15 cellular contexts compared by ENCODE assay signal in the genomic region with DNA sequence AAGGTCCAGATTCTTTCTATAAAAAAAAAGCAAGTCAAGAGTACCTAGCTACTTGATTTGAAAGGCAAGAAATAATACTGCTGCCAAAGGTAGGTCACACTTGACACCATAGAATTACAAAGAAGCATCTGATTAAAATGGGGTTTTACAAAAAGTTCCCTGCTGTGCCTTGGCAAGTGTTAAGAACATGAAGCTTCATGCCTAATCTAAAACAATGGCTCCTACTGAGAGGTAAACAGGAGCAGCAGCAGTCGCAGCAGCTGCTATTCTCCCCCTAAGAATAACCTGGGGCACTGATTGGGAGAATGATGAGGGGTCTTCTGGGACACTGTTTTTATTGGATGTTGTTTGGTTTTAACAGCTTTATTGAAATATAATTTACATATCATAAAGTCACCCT. TPM values are rescaled to one million over a fixed set of nuclear protein-coding genes. Genes with fewer than 3 reads are reported as not detected.
DNase-seq lines count a peak whose midpoint lies in the region; ATAC-seq and TF ChIP-seq lines count a peak whose summit lies in the region.
"Had no signal": no experiment of that assay in that cellular context is flagged by ENCODE, and none has a peak within 500 bp of the region (broad histone marks: within the 10 kb centered on the region; RNA-seq: fewer than 3 reads in every experiment).

No MANE protein-coding gene starts in this region.

- ATAC-seq in GM21447 (IDR thresholded peaks at IDR 0.05; ENCODE audit: unreplicated experiment) = no peak
- ATAC-seq: left lung had no signal

- H3K79me1 ChIP-seq in neuronal stem cell (ENCODE audit: low read depth, low read length) = no peaks in the 10 kb centered on the region

- no peak for TF ChIP-seq POLR2A in erythroblast (IDR thresholded peaks at IDR 0.05; ENCODE audit: low read length)

- H2AFZ ChIP-seq in neuronal stem cell (ENCODE audit: low read length) = no peak overlapping the region
- H2AFZ ChIP-seq: PC-9 had no signal

- DNase-seq in DMS 273 (lab: John Stamatoyannopoulos, UW; ENCODE audit: unreplicated experiment) = peak; percentile 55
- DNase-seq in NCI-H1092 (lab: John Stamatoyannopoulos, UW) = peak; percentile 40
- peak; percentile 87 for DNase-seq in NT2/D1 (ENCODE audit: low read depth, low spot score)
- DNase-seq in erythroblast (lab: John Stamatoyannopoulos, UW) = no peak
- no peak for DNase-seq in NCI-H524 treated with DMSO at 0.1 percent for 48 hours (lab: John Stamatoyannopoulos, UW)
- no peak for DNase-seq in neuronal stem cell (ENCODE audit: low spot score)
- DNase-seq: activated CD4-positive, alpha-beta T cell treated with anti-CD3 and anti-CD28 coated beads, Interleukin-2, amount 10 ng/mL, durations not matched to agents 24 days and 14 days; left lung; NCI-H226; PC-9; SK-N-SH; stimulated activated CD4-positive, alpha-beta T cell treated with anti-CD3 and anti-CD28 coated beads, Interleukin-2, amount 100 ng/mL, for 48 hours had no signal

- H3K4me1 ChIP-seq in NT2/D1 (ENCODE audit: insufficient read depth, insufficient read length) (peaks cover 2% of the 10 kb centered on the region), iPS-15b (ENCODE audit: control insufficient read depth, insufficient read depth, low read length) (peaks cover 60% of the 10 kb centered on the region), neuronal stem cell (ENCODE audit: control insufficient read depth in 2 of 2, insufficient read depth in 1 of 2, low read depth in 1 of 2, low read length in 2 of 2) (peaks cover 3 to 10% of the 10 kb centered on the region in 2 donors)
- H3K4me1 ChIP-seq: breast epithelium had no signal

- no peak overlapping the region for H4K91ac ChIP-seq in neuronal stem cell (ENCODE audit: low read depth, low read length, poor library complexity)

- H3K14ac ChIP-seq in neuronal stem cell (ENCODE audit: low read length) = no peak overlapping the region

- no peak overlapping the region for H2AK5ac ChIP-seq in neuronal stem cell (ENCODE audit: low read depth, low read length)

- no peak overlapping the region for H3K4ac ChIP-seq in neuronal stem cell (ENCODE audit: low read length)

- H3K9me3 ChIP-seq in NT2/D1 (ENCODE audit: insufficient read depth, low read length) (no peaks in the 10 kb centered on the region), iPS-15b (ENCODE audit: control insufficient read depth, insufficient read depth, low read length) (no peaks in the 10 kb centered on the region), neuronal stem cell (replicated peaks in 1 of 2; ENCODE audit: control insufficient read depth in 2 of 2, insufficient read depth in 1 of 2, low read depth in 1 of 2, low read length in 2 of 2) (peaks cover 0 to 8% of the 10 kb centered on the region in 2 donors)
- H3K9me3 ChIP-seq: breast epithelium, left lung, SK-N-SH had no signal

- no peak overlapping the region for H2BK12ac ChIP-seq in neuronal stem cell (ENCODE audit: low read length)

- no peak overlapping the region for H4K8ac ChIP-seq in neuronal stem cell (ENCODE audit: low read depth, low read length)

- H3K4me3 ChIP-seq in NT2/D1 (ENCODE audit: insufficient read length, low read depth) (no peak overlapping the region), iPS-15b (ENCODE audit: low read depth, low read length) (peak overlapping the region; percentile 6), neuronal stem cell (ENCODE audit: low read length in 2 of 2) (no peak overlapping the region)
- H3K4me3 ChIP-seq: breast epithelium, left lung, PC-9 had no signal

- no peaks in the 10 kb centered on the region for H3K27me3 ChIP-seq in NT2/D1 (ENCODE audit: insufficient read depth, insufficient read length)
- no peaks in the 10 kb centered on the region for H3K27me3 ChIP-seq in iPS-15b (ENCODE audit: control insufficient read depth, insufficient read depth, low read length)
- no peaks in the 10 kb centered on the region for H3K27me3 ChIP-seq in neuronal stem cell (ENCODE audit: control insufficient read depth in 3 of 3, insufficient read depth in 3 of 3, low read depth in 1 of 3, low read length in 3 of 3)
- H3K27me3 ChIP-seq: breast epithelium, left lung had no signal

- no peak overlapping the region for H3K27ac ChIP-seq in neuronal stem cell (replicated peaks; ENCODE audit: low read length)
- H3K27ac ChIP-seq: breast epithelium, left lung, PC-9 had no signal

- H3K36me3 ChIP-seq in NT2/D1 (ENCODE audit: insufficient read depth, insufficient read length, low read length) (peaks cover 40% of the 10 kb centered on the region), iPS-15b (ENCODE audit: control insufficient read depth, insufficient read depth, low read length) (no peaks in the 10 kb centered on the region), neuronal stem cell (replicated peaks in 1 of 2; ENCODE audit: control insufficient read depth in 2 of 2, insufficient read depth in 2 of 2, low read length in 2 of 2) (peaks cover 6 to 41% of the 10 kb centered on the region in 2 donors)
- H3K36me3 ChIP-seq: breast epithelium had no signal

- H3K4me2 ChIP-seq in neuronal stem cell (ENCODE audit: insufficient read depth, low read length, poor library complexity, severe bottlenecking) = no peak overlapping the region
- H3K4me2 ChIP-seq: PC-9, SK-N-SH had no signal

- no CpG with 5 or more reads among the region's 1 CpG for WGBS in neuronal stem cell (ENCODE audit: extremely low coverage in 2 of 2, insufficient read length in 2 of 2, insufficient replicate concordance in 1 of 2), 2 donors

- no peak overlapping the region for H2BK15ac ChIP-seq in neuronal stem cell (ENCODE audit: low read length)

- no peak overlapping the region for H2BK120ac ChIP-seq in neuronal stem cell (ENCODE audit: low read depth, low read length)

- no peak overlapping the region for H3K18ac ChIP-seq in neuronal stem cell (ENCODE audit: low read length)

- H3K9ac ChIP-seq in NT2/D1 (ENCODE audit: insufficient read length, low read depth) = no peak overlapping the region
- no peak overlapping the region for H3K9ac ChIP-seq in iPS-15b (ENCODE audit: low read depth, low read length)
- H3K9ac ChIP-seq in neuronal stem cell (ENCODE audit: low read depth, low read length, poor library complexity) = no peak overlapping the region
- H3K9ac ChIP-seq: SK-N-SH had no signal

- no peak overlapping the region for H3K23ac ChIP-seq in neuronal stem cell (ENCODE audit: low read depth, low read length, poor library complexity)

- no peak overlapping the region for H2BK5ac ChIP-seq in neuronal stem cell (ENCODE audit: low read length)

RNA-seq across cellular contexts. Expression of a gene that starts 14.1 kb away (rescaled TPM):
- 59.0 TPM for polyA plus RNA-seq in neuronal stem cell (2013, experiment 1 of 2)
- polyA plus RNA-seq in neuronal stem cell (2013, experiment 2 of 2) = 60.5 TPM

Comparison
In these comparisons a context has a peak if more than half of its experiments do, and no peak if none do; other contexts are left out.
1. DNase-seq: peak in DMS 273 (single experiment), NCI-H1092 (single experiment) and NT2/D1 (single experiment); none in erythroblast (0 of 2), NCI-H524 treated with DMSO at 0.1 percent for 48 hours (single experiment) and neuronal stem cell (single experiment).